ENCODE assay signal across 9 cellular contexts in genomic region chr20:54123587-54124180, GRCh38. TPM values are rescaled to one million over a fixed set of nuclear protein-coding genes. Genes with fewer than 3 reads are reported as not detected.
DNase-seq lines count a peak whose midpoint lies in the region; ATAC-seq and TF ChIP-seq lines count a peak whose summit lies in the region.
"Had no signal": no experiment of that assay in that cellular context is flagged by ENCODE, and none has a peak within 500 bp of the region (broad histone marks: within the 10 kb centered on the region; RNA-seq: fewer than 3 reads in every experiment).

No MANE protein-coding gene starts in this region.

- H3K9me3 ChIP-seq in colonic mucosa = no peaks in the 10 kb centered on the region
- H3K9me3 ChIP-seq in mucosa of rectum (ENCODE audit: control insufficient read depth in 2 of 2, low read length in 2 of 2) = no peaks in the 10 kb centered on the region
- no peaks in the 10 kb centered on the region; the same call in 1 of the 2 replicates for H3K9me3 ChIP-seq in BE2C

- no peaks in the 10 kb centered on the region for H3K27me3 ChIP-seq in colonic mucosa
- H3K27me3 ChIP-seq in mucosa of rectum (ENCODE audit: control insufficient read depth in 2 of 2, insufficient read depth in 2 of 2, low read length in 2 of 2) = no peaks in the 10 kb centered on the region
- peaks cover 5% of the 10 kb centered on the region; the same call in 1 of the 2 replicates for H3K27me3 ChIP-seq in BE2C

- intact Hi-C loops in colonic mucosa (cut with DNase I) = no loop called here

- TF ChIP-seq CTCF in colonic mucosa (IDR thresholded peaks at IDR 0.05) = no peak
- no peak for TF ChIP-seq CTCF in BE2C (IDR thresholded peaks at IDR 0.05; ENCODE audit: low read depth, low read length)

- H3K9ac ChIP-seq in colonic mucosa (ENCODE audit: low read depth in 2 of 2, low read length in 2 of 2) (peak overlapping the region in 1 of 2 donors; percentile 67), mucosa of rectum (ENCODE audit: low read depth in 1 of 2, low read length in 2 of 2) (no peak overlapping the region)
- H3K9ac ChIP-seq: KMS-11 had no signal

- H3K4me3 ChIP-seq in colonic mucosa (no peak overlapping the region), mucosa of rectum (ENCODE audit: low read length in 2 of 2) (no peak overlapping the region), BE2C (ENCODE audit: low read depth, low read length) (no peak overlapping the region)

- DNase-seq in CD1c-positive myeloid dendritic cell (ENCODE audit: extremely low spot score) (peak; percentile 61), M059J (ENCODE audit: low read depth) (peak; percentile 100), colonic mucosa (peak; percentile 76), cerebellar cortex (ENCODE audit: low spot score) (no peak), BE2C (no peak)

- no peak for ATAC-seq in HG02642 (IDR thresholded peaks at IDR 0.05; ENCODE audit: poor library complexity, unreplicated experiment)
- no peak for ATAC-seq in HG03097 (IDR thresholded peaks at IDR 0.05; ENCODE audit: low FRiP score, unreplicated experiment)

- peak overlapping the region; percentile 64 for H3K27ac ChIP-seq in colonic mucosa
- peak overlapping the region; percentile 39 to 61 for H3K27ac ChIP-seq in mucosa of rectum (ENCODE audit: low read depth in 2 of 2, low read length in 2 of 2)
- H3K27ac ChIP-seq: KMS-11 had no signal

- H3K4me1 ChIP-seq in colonic mucosa (no peaks in the 10 kb centered on the region), mucosa of rectum (ENCODE audit: control insufficient read depth in 2 of 2, insufficient read depth in 2 of 2, low read length in 2 of 2) (peaks cover 0 to 4% of the 10 kb centered on the region in 2 donors), BE2C (no peaks in the 10 kb centered on the region)

- H3K36me3 ChIP-seq in colonic mucosa = no peaks in the 10 kb centered on the region
- no peaks in the 10 kb centered on the region for H3K36me3 ChIP-seq in mucosa of rectum (ENCODE audit: control insufficient read depth in 2 of 2, insufficient read depth in 2 of 2, low read length in 2 of 2)
- H3K36me3 ChIP-seq in BE2C = no peaks in the 10 kb centered on the region

RNA-seq across cellular contexts. Expression of gene CYP24A1, which starts 50.1 kb away (rescaled TPM):
- total RNA-seq in M059J (2014; rRNA removed; shearing (Covaris generic)) = 32.8 and 39.6 TPM in 2 replicates
- under 1 TPM; 0.07 to 0.08 TPM for total RNA-seq in colonic mucosa
- not detected for polyA plus RNA-seq in BE2C (2012; ENCODE audit: insufficient read depth, insufficient read length, low read depth)

RNA-seq across cellular contexts. Expression of gene BCAS1, which starts 53.3 kb away (rescaled TPM):
- total RNA-seq in M059J (2014; rRNA removed; shearing (Covaris generic)) = 0.07 TPM in 1 of 2 replicates, not detected in the other
- 100 to 1,000 TPM in 1 of 2 donors, 10 to 100 TPM in 1; 67.9 to 154 TPM for total RNA-seq in colonic mucosa
- polyA plus RNA-seq in BE2C (2012; ENCODE audit: insufficient read depth, insufficient read length, low read depth) = 1.4 TPM

Comparison
In these comparisons a context has a peak if more than half of its experiments do, and no peak if none do; other contexts are left out.
1. DNase-seq: peak in CD1c-positive myeloid dendritic cell (single experiment), M059J (single experiment) and colonic mucosa (single experiment); none in cerebellar cortex (single experiment) and BE2C (single experiment).
2. RNA of gene CYP24A1, which starts 50.1 kb away (total RNA-seq): 32.8 to 39.6 TPM in M059J; 0.07 to 0.08 TPM in colonic mucosa; every median in the first group is over 10 times any median in the second.
3. RNA of gene BCAS1, which starts 53.3 kb away (total RNA-seq): 67.9 to 154 TPM in colonic mucosa; 0.07 TPM in M059J; every median in the first group is over 10 times any median in the second.